17 cellular contexts compared by ENCODE assay signal in the genomic region with DNA sequence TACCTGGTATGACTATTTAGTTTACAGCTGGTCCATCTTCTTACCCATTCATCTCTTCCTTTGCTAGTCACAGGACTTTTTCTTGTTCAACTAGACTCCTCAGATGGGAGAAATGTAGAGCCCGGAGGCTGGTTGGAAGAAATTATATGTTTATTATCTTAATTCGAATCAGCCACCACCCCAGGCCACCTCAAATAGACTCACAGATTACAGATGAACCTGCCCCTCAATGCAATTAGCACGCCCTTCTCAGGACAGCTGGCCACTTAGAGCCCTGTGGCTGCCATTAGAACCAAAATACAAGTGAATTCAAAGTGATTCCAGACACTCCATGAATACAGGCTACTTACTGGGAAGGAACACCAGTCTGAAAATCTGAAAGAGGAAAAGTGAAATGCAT.
DNase-seq lines count a peak whose midpoint lies in the region; ATAC-seq and TF ChIP-seq lines count a peak whose summit lies in the region.
"Had no signal": no experiment of that assay in that cellular context is flagged by ENCODE, and none has a peak within 500 bp of the region (broad histone marks: within the 10 kb centered on the region; RNA-seq: fewer than 3 reads in every experiment).

No MANE protein-coding gene starts in this region.

- H4K20me1 ChIP-seq in SK-N-SH (ENCODE audit: insufficient read depth), result no peaks in the 10 kb centered on the region
- no peaks in the 10 kb centered on the region for H4K20me1 ChIP-seq in GM23248 (ENCODE audit: insufficient read depth)
- H4K20me1 ChIP-seq: BLaER1 treated with 17β-estradiol and CSF1 and Interleukin-3, amounts not matched to agents 10 nM and 100 nM had no signal

- no peak overlapping the region for H3K4me3 ChIP-seq in SK-N-SH (ENCODE audit: low read depth in 2 of 2, low read length in 1 of 2)
- H3K4me3 ChIP-seq in GM23248, result no peak overlapping the region
- H3K4me3 ChIP-seq: A549; BLaER1 treated with 17β-estradiol and CSF1 and Interleukin-3, amounts not matched to agents 10 nM and 100 nM had no signal

- H3K4me2 ChIP-seq in SK-N-SH (no peak overlapping the region), GM23248 (ENCODE audit: unreplicated experiment) (no peak overlapping the region)
- H3K4me2 ChIP-seq: A549 had no signal

- H3K9me2 ChIP-seq in SK-N-SH (no peaks in the 10 kb centered on the region), GM23248 (ENCODE audit: insufficient read depth) (no peaks in the 10 kb centered on the region)

- H3K27me3 ChIP-seq in SK-N-SH (ENCODE audit: insufficient read depth) (no peaks in the 10 kb centered on the region), GM23248 (replicated peaks; ENCODE audit: insufficient read depth) (no peaks in the 10 kb centered on the region)
- H3K27me3 ChIP-seq: BLaER1 treated with 17β-estradiol and CSF1 and Interleukin-3, amounts not matched to agents 10 nM and 100 nM had no signal

- no peak for TF ChIP-seq RAD21 in SK-N-SH (IDR thresholded peaks at IDR 0.05; ENCODE audit: low read length)

- ATAC-seq in SK-N-SH treated with all-trans-retinoic acid at 6 μM for 48 hours (no peak), HG03159 (IDR thresholded peaks at IDR 0.05; ENCODE audit: unreplicated experiment) (no peak)
- ATAC-seq: A549; CD8-positive, alpha-beta T cell had no signal

- POLR2A ChIA-PET in SK-N-SH (lab: Yijun Ruan, JAX), result no interaction called here

- H2AFZ ChIP-seq in SK-N-SH (ENCODE audit: low read depth) (no peak overlapping the region), GM23248 (no peak overlapping the region)

- H3K9ac ChIP-seq in SK-N-SH (no peak overlapping the region), GM23248 (no peak overlapping the region)

- H3K27ac ChIP-seq in SK-N-SH (ENCODE audit: low read depth in 2 of 2, low read length in 1 of 2) (peak overlapping the region in 1 of 2 experiments; percentile 43; a peak in 2 of 4 replicates), GM23248 (0 out of 2 replicates have a peak overlapping the region, but pooled peaks have one; percentile 5)
- H3K27ac ChIP-seq: 22Rv1, A549, C4-2B had no signal

- 27% methylated on average over 3 of the region's 3 CpGs for WGBS in SK-N-SH (ENCODE audit: low lambda C conversion rate)
- 98% methylated on average over 3 of the region's 3 CpGs for WGBS in GM23248 (ENCODE audit: low coverage in 1 of 2, low lambda C conversion rate in 2 of 2, missing lambda C conversion rate in 2 of 2), 2 experiments

- DNase-seq in SK-N-SH (peak; percentile 41), GM23248 (no peak), SK-N-DZ (ENCODE audit: low spot score) (peak; percentile 78), HUDEP-2 (lab: John Stamatoyannopoulos, UW; ENCODE audit: unreplicated experiment in 76 of 76) (no peak)
- DNase-seq: AML-193; Caco-2; Calu3; CD4-positive, alpha-beta T cell; CD8-positive, alpha-beta T cell; DMS79 treated with DMSO at 0.1 percent for 48 hours; GF-D8 had no signal

- peak in 1 of 2 experiments; percentile 79; a peak in 2 of 4 replicates for TF ChIP-seq EP300 in SK-N-SH (IDR thresholded peaks at IDR 0.05; ENCODE audit: borderline replicate concordance in 1 of 2, low read depth in 1 of 2, low read length in 1 of 2)

- CTCF ChIA-PET in SK-N-SH (lab: Yijun Ruan, JAX), result interaction anchor here (1.1 to 1.3 kb wide), 2 partner anchors 450 to 1244 kb away, joined by 3 read pairs; no protein-coding TSS in a partner anchor

- TF ChIP-seq CTCF in SK-N-SH (IDR thresholded peaks at IDR 0.05), result no peak

- H3K4me1 ChIP-seq in SK-N-SH (ENCODE audit: control insufficient read depth in 1 of 2, insufficient read depth in 2 of 2, low read depth in 1 of 2, low read length in 1 of 2) (peaks cover 0 to 14% of the 10 kb centered on the region in 2 experiments; a peak in 2 of 4 replicates), GM23248 (ENCODE audit: insufficient read depth) (peaks cover 48% of the 10 kb centered on the region)
- H3K4me1 ChIP-seq: A549, Caco-2 had no signal

- H3F3A ChIP-seq in SK-N-SH (replicated peaks; ENCODE audit: insufficient read depth) (no peaks in the 10 kb centered on the region), GM23248 (ENCODE audit: insufficient read depth) (peaks cover 29% of the 10 kb centered on the region; the same call in 1 of the 2 replicates)

- in situ Hi-C loops in GM23248 (cut with MboI), result no loop called here

- H3K9me3 ChIP-seq in SK-N-SH, result no peaks in the 10 kb centered on the region
- H3K9me3 ChIP-seq in GM23248 (ENCODE audit: low read depth), result no peaks in the 10 kb centered on the region
- H3K9me3 ChIP-seq: A549, Caco-2 had no signal

- H3K36me3 ChIP-seq in SK-N-SH (replicated peaks in 1 of 2; ENCODE audit: control insufficient read depth in 1 of 2, insufficient read depth in 2 of 2, low read length in 1 of 2), result no peaks in the 10 kb centered on the region
- H3K36me3 ChIP-seq in GM23248 (ENCODE audit: low read depth), result no peaks in the 10 kb centered on the region
- H3K36me3 ChIP-seq: BLaER1 treated with 17β-estradiol and CSF1 and Interleukin-3, amounts not matched to agents 10 nM and 100 nM had no signal

- H3K79me2 ChIP-seq in SK-N-SH (ENCODE audit: insufficient read depth) (no peaks in the 10 kb centered on the region), GM23248 (ENCODE audit: insufficient read depth) (no peaks in the 10 kb centered on the region)

TF ChIP-seq in SK-N-SH, 30 proteins besides CTCF, POLR2A, EP300 and RAD21:
- TF ChIP-seq RCOR1 (IDR thresholded peaks at IDR 0.05; ENCODE audit: low read length) (peak; percentile 35; the same call in 1 of the 2 replicates), FOSL2 (IDR thresholded peaks at IDR 0.05; ENCODE audit: borderline replicate concordance, low read depth) (no peak), GATA2 (CRISPR knock-in tag; IDR thresholded peaks at IDR 0.05) (peak; percentile 65), NFIC (IDR thresholded peaks at IDR 0.05; ENCODE audit: borderline replicate concordance) (no peak)
TF ChIP-seq in SK-N-SH: peak in this region for 2.

TF ChIP-seq in SK-N-SH treated with all-trans-retinoic acid at 6 μM for 48 hours, 23 proteins besides CTCF, POLR2A, EP300 and RAD21:
- TF ChIP-seq OSR1 (CRISPR knock-in tag; IDR thresholded peaks at IDR 0.05) (no peak), ZNF8 (CRISPR knock-in tag; IDR thresholded peaks at IDR 0.05) (no peak), TCF4 (CRISPR knock-in tag; IDR thresholded peaks at IDR 0.05; ENCODE audit: borderline replicate concordance) (no peak), RARB (CRISPR knock-in tag; IDR thresholded peaks at IDR 0.05) (no peak), TSHZ2 (CRISPR knock-in tag; IDR thresholded peaks at IDR 0.05) (no peak)

Comparison
In these comparisons a context has a peak if more than half of its experiments do, and no peak if none do; other contexts are left out.
1. DNase-seq: peak in SK-N-SH (single experiment) and SK-N-DZ (single experiment); none in GM23248 (single experiment) and HUDEP-2 (0 of 76).